Comparison of ENCODE assay signal across 10 cellular contexts in genomic region chr4:105061720-105062119, GRCh38.
DNase-seq lines count a peak whose midpoint lies in the region; ATAC-seq, FAIRE-seq and TF ChIP-seq lines count a peak whose summit lies in the region.
"Had no signal": no experiment of that assay in that cellular context is flagged by ENCODE, and none has a peak within 500 bp of the region (broad histone marks: within the 10 kb centered on the region; RNA-seq: fewer than 3 reads in every experiment).

No MANE protein-coding gene starts in this region.

- H3K27ac ChIP-seq in RWPE1: no peak overlapping the region

- TF ChIP-seq POLR2A in GM12892 (IDR thresholded peaks at IDR 0.05; ENCODE audit: low read depth, low read length): no peak

- no peaks in the 10 kb centered on the region for H3K27me3 Mint-ChIP-seq in activated naive CD8-positive, alpha-beta T cell treated with anti-CD3 and anti-CD28 coated beads for 36 hours

- ATAC-seq in GM18502 (IDR thresholded peaks at IDR 0.05; ENCODE audit: poor library complexity, unreplicated experiment) (no peak), HG03135 (IDR thresholded peaks at IDR 0.05; ENCODE audit: unreplicated experiment) (no peak)

- H3K9me3 Mint-ChIP-seq in activated naive CD8-positive, alpha-beta T cell treated with anti-CD3 and anti-CD28 coated beads for 36 hours: no peaks in the 10 kb centered on the region

- CTCF ChIA-PET in RWPE1 (lab: Yijun Ruan, JAX): interaction anchor here (0.6 kb wide), 2 partner anchors 48 to 116 kb away, joined by 3 to 4 read pairs; no protein-coding TSS in a partner anchor

- peaks cover 43% of the 10 kb centered on the region for H3K4me1 Mint-ChIP-seq in activated naive CD8-positive, alpha-beta T cell treated with anti-CD3 and anti-CD28 coated beads for 36 hours

- DNase-seq in GM12892 (ENCODE audit: insufficient read length) (no peak), NOMO-1 treated with dmso at 0.1 percent for 144 hours (lab: John Stamatoyannopoulos, UW; ENCODE audit: unreplicated experiment) (peak; percentile 70), pulmonary artery endothelial cell (ENCODE audit: low read depth, low spot score) (peak; percentile 4), RWPE1 (ENCODE audit: low spot score) (no peak)
- no peak for DNase-seq in activated naive CD8-positive, alpha-beta T cell treated with anti-CD3 and anti-CD28 coated beads for 36 hours
- DNase-seq: activated CD4-positive, CD25-positive, alpha-beta regulatory T cell treated with anti-CD3 and anti-CD28 coated beads, Interleukin-2, amount 50 U/mL, for 72 hours; left ventricle myocardium superior; stimulated activated naive CD4-positive, alpha-beta T cell had no signal

- H3K36me3 Mint-ChIP-seq in activated naive CD8-positive, alpha-beta T cell treated with anti-CD3 and anti-CD28 coated beads for 36 hours: no peaks in the 10 kb centered on the region

- TF ChIP-seq CTCF in RWPE1 (conservative IDR thresholded peaks at IDR 0.05; ENCODE audit: low read depth): no peak

- peak overlapping the region; percentile 87 for H3K27ac Mint-ChIP-seq in activated naive CD8-positive, alpha-beta T cell treated with anti-CD3 and anti-CD28 coated beads for 36 hours

- POLR2A ChIA-PET in RWPE1 (lab: Yijun Ruan, JAX; ENCODE audit: low non-redundant PET): no interaction called here

- peak; percentile 14 for FAIRE-seq in GM12892 (lab: Jason Lieb, UNC)

- H3K4me3 Mint-ChIP-seq in activated naive CD8-positive, alpha-beta T cell treated with anti-CD3 and anti-CD28 coated beads for 36 hours: no peak overlapping the region

Comparison
In these comparisons a context has a peak if more than half of its experiments do, and no peak if none do; other contexts are left out.
1. DNase-seq: peak in NOMO-1 treated with dmso at 0.1 percent for 144 hours (single experiment) and pulmonary artery endothelial cell (single experiment); none in GM12892 (single experiment), activated naive CD8-positive, alpha-beta T cell treated with anti-CD3 and anti-CD28 coated beads for 36 hours (single experiment) and RWPE1 (single experiment).